8 cellular contexts compared by ENCODE assay signal in the genomic region with DNA sequence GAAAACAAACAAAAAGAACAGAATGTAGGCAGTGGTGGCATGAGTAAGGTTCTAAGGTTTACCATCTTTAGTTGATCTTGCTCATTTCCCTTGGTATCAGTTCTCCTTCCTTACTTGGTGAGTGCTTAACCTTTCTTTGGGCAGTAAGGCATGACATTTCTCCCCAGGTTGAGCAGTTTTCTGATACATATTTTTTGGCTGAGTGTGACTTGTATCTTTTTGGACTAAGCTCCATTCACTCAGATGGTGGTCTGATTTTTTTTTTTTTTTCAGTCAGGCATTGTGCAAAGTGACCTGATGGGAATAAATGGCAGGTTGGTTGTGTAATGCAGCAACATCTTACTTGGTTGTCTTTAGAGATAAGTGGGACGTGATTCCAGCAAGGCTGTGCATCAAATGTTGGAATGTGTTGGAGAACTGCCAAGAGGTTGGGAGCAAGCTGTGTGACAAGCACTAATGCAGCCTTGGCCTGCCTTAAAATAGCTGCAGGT. TPM values are rescaled to one million over a fixed set of nuclear protein-coding genes. Genes with fewer than 3 reads are reported as not detected.
DNase-seq lines count a peak whose midpoint lies in the region; ATAC-seq and TF ChIP-seq lines count a peak whose summit lies in the region.

No MANE protein-coding gene starts in this region.

- WGBS in gastroesophageal sphincter (ENCODE audit: low coverage in 1 of 2), 2 donors, result 0% methylated on average over 1 of the region's 1 CpG; no CpG with 5 or more reads in 1 of the 2 donors
- WGBS in prostate gland, result 28% methylated on average over 1 of the region's 1 CpG
- WGBS in aorta, 2 donors, result 5 to 9% methylated on average over 1 of the region's 1 CpG

- DNase-seq in NCI-H446 treated with DMSO at 0.1 percent for 48 hours (lab: John Stamatoyannopoulos, UW), result peak; percentile 55
- DNase-seq in tibial artery, result no peak
- no peak for DNase-seq in prostate gland (ENCODE audit: low spot score)
- DNase-seq in aorta, result no peak
- DNase-seq in GM19240 (ENCODE audit: insufficient read length, low spot score), result no peak

- TF ChIP-seq EP300 in gastroesophageal sphincter (IDR thresholded peaks at IDR 0.05), result no peak

- H3K4me3 ChIP-seq in gastroesophageal sphincter, result no peak overlapping the region
- no peak overlapping the region for H3K4me3 ChIP-seq in tibial artery
- H3K4me3 ChIP-seq in prostate gland, result no peak overlapping the region
- no peak overlapping the region for H3K4me3 ChIP-seq in aorta (ENCODE audit: low read length in 2 of 2)

- intact Hi-C loops in tibial artery (cut with DNase I; ENCODE audit: low total_unique reads), result no loop called here
- intact Hi-C loops in prostate gland (cut with DNase I), result no loop called here
- intact Hi-C loops in aorta (cut with DNase I), result no loop called here

- TF ChIP-seq CTCF in gastroesophageal sphincter (IDR thresholded peaks at IDR 0.05) (no peak), tibial artery (IDR thresholded peaks at IDR 0.05) (no peak), prostate gland (IDR thresholded peaks at IDR 0.05) (no peak)

- ATAC-seq in GM18502 (IDR thresholded peaks at IDR 0.05; ENCODE audit: poor library complexity, unreplicated experiment) (peak; percentile 76), HG02763 (IDR thresholded peaks at IDR 0.05; ENCODE audit: unreplicated experiment) (peak; percentile 67), gastroesophageal sphincter (peak; percentile 59), aorta (ENCODE audit: low FRiP score) (no peak)

- H3K4me1 ChIP-seq in gastroesophageal sphincter, result peaks cover 28 to 98% (median 48%) of the 10 kb centered on the region in 3 donors
- peaks cover 4 to 83% (median 33%) of the 10 kb centered on the region in 4 donors for H3K4me1 ChIP-seq in tibial artery
- H3K4me1 ChIP-seq in prostate gland (replicated peaks), result peaks cover 6% of the 10 kb centered on the region
- H3K4me1 ChIP-seq in aorta (ENCODE audit: control insufficient read depth in 1 of 2, insufficient read depth in 2 of 2, low read length in 2 of 2), result peaks cover 0 to 9% of the 10 kb centered on the region in 2 donors

- no peaks in the 10 kb centered on the region for H3K27me3 ChIP-seq in gastroesophageal sphincter
- H3K27me3 ChIP-seq in tibial artery, result no peaks in the 10 kb centered on the region
- no peaks in the 10 kb centered on the region for H3K27me3 ChIP-seq in prostate gland (replicated peaks; ENCODE audit: insufficient read depth)
- H3K27me3 ChIP-seq in aorta (ENCODE audit: control insufficient read depth in 1 of 2, insufficient read depth in 2 of 2, low read length in 1 of 2), result no peaks in the 10 kb centered on the region

- H3K9me3 ChIP-seq in gastroesophageal sphincter (no peaks in the 10 kb centered on the region), tibial artery (no peaks in the 10 kb centered on the region), prostate gland (no peaks in the 10 kb centered on the region), aorta (ENCODE audit: control insufficient read depth, low read length) (no peaks in the 10 kb centered on the region)

- H3K36me3 ChIP-seq in gastroesophageal sphincter, result no peaks in the 10 kb centered on the region
- no peaks in the 10 kb centered on the region for H3K36me3 ChIP-seq in tibial artery
- H3K36me3 ChIP-seq in prostate gland, result no peaks in the 10 kb centered on the region
- no peaks in the 10 kb centered on the region for H3K36me3 ChIP-seq in aorta (ENCODE audit: control insufficient read depth in 1 of 2, insufficient read depth in 2 of 2, low read length in 1 of 2)

- H3K27ac ChIP-seq in gastroesophageal sphincter (peak overlapping the region; percentile 65 to 76 (median 68)), tibial artery (peak overlapping the region; percentile 52 to 55), prostate gland (no peak overlapping the region), aorta (ENCODE audit: low read depth in 1 of 2, low read length in 2 of 2) (peak overlapping the region in 1 of 2 donors; percentile 63)

- TF ChIP-seq POLR2A in gastroesophageal sphincter (IDR thresholded peaks at IDR 0.05), result no peak
- no peak for TF ChIP-seq POLR2A in prostate gland (IDR thresholded peaks at IDR 0.05)

RNA-seq across cellular contexts. Expression of a gene that starts 15.1 kb away (rescaled TPM):
- 100 to 1,000 TPM; 353 to 606 (median 498) TPM for total RNA-seq in gastroesophageal sphincter
- 100 to 1,000 TPM; 146 to 348 TPM for total RNA-seq in prostate gland
- 100 to 1,000 TPM; 322 to 540 TPM for total RNA-seq in aorta
- polyA plus RNA-seq in aorta, result 100 to 1,000 TPM in 1 of 2 donors, 10 to 100 TPM in 1; 84.9 to 113 TPM

Comparison
In these comparisons a context has a peak if more than half of its experiments do, and no peak if none do; other contexts are left out.
1. H3K27ac ChIP-seq: peak in gastroesophageal sphincter (4 of 4) and tibial artery (2 of 2); none in prostate gland (0 of 2).